In the genomic region with DNA sequence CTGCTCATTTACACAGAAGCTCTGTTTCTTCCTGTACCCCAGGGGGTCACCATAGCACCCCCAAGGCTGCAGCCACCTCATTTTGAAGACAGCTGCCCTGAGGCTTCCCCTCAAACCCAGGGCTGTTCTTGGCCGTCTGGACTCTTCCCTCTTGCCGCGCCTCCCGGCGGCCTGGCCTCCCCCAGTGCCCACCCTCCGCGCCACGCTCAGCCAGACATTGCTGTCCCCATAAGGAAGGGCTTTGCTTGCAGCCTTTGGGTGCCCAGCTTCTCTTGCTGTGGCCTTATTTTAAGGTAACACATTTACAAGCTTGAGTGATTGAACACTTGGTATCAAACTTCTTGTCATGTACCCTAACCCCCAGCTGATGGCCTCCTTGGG, we compare ENCODE assay signal across 15 cellular contexts.
DNase-seq lines count a peak whose midpoint lies in the region; ATAC-seq and TF ChIP-seq lines count a peak whose summit lies in the region.
"Had no signal": no experiment of that assay in that cellular context is flagged by ENCODE, and none has a peak within 500 bp of the region (broad histone marks: within the 10 kb centered on the region; RNA-seq: fewer than 3 reads in every experiment).

No MANE protein-coding gene starts in this region.

- H3K4me1 ChIP-seq in Caco-2 (peaks cover 60% of the 10 kb centered on the region), ascending aorta (peaks cover 12 to 63% of the 10 kb centered on the region in 2 donors)

- POLR2A ChIA-PET in Caco-2 (lab: Charles Lee): interaction anchor here (0.6 kb wide), 1 partner anchor 247 kb away, joined by 3 read pairs; no protein-coding TSS in a partner anchor

- H3K36me3 ChIP-seq in Caco-2 (ENCODE audit: control insufficient read depth, insufficient read depth, low read length): peaks cover 1% of the 10 kb centered on the region; the same call in 1 of the 2 replicates
- H3K36me3 ChIP-seq in ascending aorta: peaks cover 0 to 11% of the 10 kb centered on the region in 2 donors
- H3K36me3 ChIP-seq: BE2C, WERI-Rb-1 had no signal

- peaks cover 76% of the 10 kb centered on the region for H3K36me3 Mint-ChIP-seq in Caco-2 (ENCODE audit: insufficient read depth, unreplicated experiment)
- peaks cover 46% of the 10 kb centered on the region for H3K36me3 Mint-ChIP-seq in stimulated activated effector memory CD8-positive, alpha-beta T cell treated with anti-CD3 and anti-CD28 coated beads, Interleukin-12 subunit alpha, Interleukin-12 subunit beta, amount 100 ng/mL, for 72 hours

- no peak for ATAC-seq in stimulated activated effector memory CD8-positive, alpha-beta T cell treated with anti-CD3 and anti-CD28 coated beads, Interleukin-12 subunit alpha, Interleukin-12 subunit beta, amount 100 ng/mL, for 72 hours
- no peak for ATAC-seq in omental fat pad (ENCODE audit: low FRiP score)
- ATAC-seq: K562, left colon had no signal

- CTCF ChIA-PET in Caco-2 (lab: Charles Lee): interaction anchor here (0.7 to 1.8 kb wide), 3 partner anchors 33 to 247 kb away, joined by 3 to 10 read pairs (median 5); no protein-coding TSS in a partner anchor

- peak overlapping the region; percentile 89 for H3K27ac Mint-ChIP-seq in Caco-2 (ENCODE audit: unreplicated experiment)
- peak overlapping the region; percentile 93 for H3K27ac Mint-ChIP-seq in stimulated activated effector memory CD8-positive, alpha-beta T cell treated with anti-CD3 and anti-CD28 coated beads, Interleukin-12 subunit alpha, Interleukin-12 subunit beta, amount 100 ng/mL, for 72 hours

- no peaks in the 10 kb centered on the region for H3K27me3 ChIP-seq in Caco-2 (replicated peaks; ENCODE audit: control insufficient read depth, insufficient read depth, low read length)
- H3K27me3 ChIP-seq in ascending aorta: no peaks in the 10 kb centered on the region
- no peaks in the 10 kb centered on the region for H3K27me3 ChIP-seq in layer of hippocampus (ENCODE audit: control insufficient read depth, insufficient read depth, low read length)
- H3K27me3 ChIP-seq: BE2C had no signal

- TF ChIP-seq CTCF in Caco-2 (IDR thresholded peaks at IDR 0.05; ENCODE audit: insufficient read depth in 1 of 2, low read depth in 1 of 2, low read length in 1 of 2, severe bottlenecking in 1 of 2, unreplicated experiment in 1 of 2): no peak
- TF ChIP-seq CTCF in ascending aorta (IDR thresholded peaks at IDR 0.05): no peak
- no peak for TF ChIP-seq CTCF in omental fat pad (IDR thresholded peaks at IDR 0.05)

- no peak overlapping the region for H3K4me3 ChIP-seq in Caco-2 (ENCODE audit: low read depth, low read length)
- H3K4me3 ChIP-seq in ascending aorta: no peak overlapping the region
- H3K4me3 ChIP-seq: K562 had no signal

- H3K4me3 Mint-ChIP-seq in Caco-2 (ENCODE audit: unreplicated experiment): peak overlapping the region; percentile 52
- no peak overlapping the region for H3K4me3 Mint-ChIP-seq in stimulated activated effector memory CD8-positive, alpha-beta T cell treated with anti-CD3 and anti-CD28 coated beads, Interleukin-12 subunit alpha, Interleukin-12 subunit beta, amount 100 ng/mL, for 72 hours
- H3K4me3 Mint-ChIP-seq: activated T-cell treated with anti-CD3 and anti-CD28 coated beads, Interleukin-2, amount 50 U/mL, for 24 hours had no signal

- H3K9me3 Mint-ChIP-seq in Caco-2 (ENCODE audit: unreplicated experiment): no peaks in the 10 kb centered on the region
- H3K9me3 Mint-ChIP-seq in stimulated activated effector memory CD8-positive, alpha-beta T cell treated with anti-CD3 and anti-CD28 coated beads, Interleukin-12 subunit alpha, Interleukin-12 subunit beta, amount 100 ng/mL, for 72 hours: no peaks in the 10 kb centered on the region
- H3K9me3 Mint-ChIP-seq: activated T-cell treated with anti-CD3 and anti-CD28 coated beads, Interleukin-2, amount 50 U/mL, for 24 hours had no signal

- BruUV-seq in Caco-2 (replicated peaks; lab: Mats Ljungman, UMichigan): no TSS peak

- peaks cover 79% of the 10 kb centered on the region for H3K4me1 Mint-ChIP-seq in Caco-2 (ENCODE audit: low read depth, unreplicated experiment)
- peaks cover 35% of the 10 kb centered on the region for H3K4me1 Mint-ChIP-seq in stimulated activated effector memory CD8-positive, alpha-beta T cell treated with anti-CD3 and anti-CD28 coated beads, Interleukin-12 subunit alpha, Interleukin-12 subunit beta, amount 100 ng/mL, for 72 hours

- intact Hi-C loops in Caco-2 (cut with micrococcal nuclease; ENCODE audit: unreplicated experiment): loop anchor here (5.0 kb wide), 1 partner anchor 46 kb away; no protein-coding TSS in a partner anchor
- intact Hi-C loops in ascending aorta (cut with DNase I): loop anchor here (2.0 to 5.0 kb wide), 2 partner anchors 159 to 199 kb away; a partner anchor contains a TSS

- H3K27me3 Mint-ChIP-seq in Caco-2 (ENCODE audit: insufficient read depth, unreplicated experiment): no peaks in the 10 kb centered on the region
- H3K27me3 Mint-ChIP-seq: activated T-cell treated with anti-CD3 and anti-CD28 coated beads, Interleukin-2, amount 50 U/mL, for 24 hours had no signal

- DNase-seq in Caco-2: no peak
- DNase-seq in ascending aorta (ENCODE audit: low spot score in 2 of 2): no peak
- no peak for DNase-seq in stimulated activated effector memory CD8-positive, alpha-beta T cell treated with anti-CD3 and anti-CD28 coated beads, Interleukin-12 subunit alpha, Interleukin-12 subunit beta, amount 100 ng/mL, for 72 hours (ENCODE audit: low spot score in 2 of 2)
- DNase-seq in NCI-H2227 treated with DMSO at 0.1 percent for 48 hours (lab: John Stamatoyannopoulos, UW): no peak
- DNase-seq in NOMO-1 (lab: John Stamatoyannopoulos, UW; ENCODE audit: unreplicated experiment in 2 of 2): no peak
- DNase-seq in omental fat pad (ENCODE audit: low spot score): no peak
- no peak for DNase-seq in activated gamma-delta T cell treated with Interleukin-2 at 50 U/mL for 16 hours
- DNase-seq: activated T-cell treated with anti-CD3 and anti-CD28 coated beads, Interleukin-2, amount 50 U/mL, for 24 hours; BE2C; left colon; NCI-H2029 treated with DMSO at 0.1 percent for 48 hours; RPMI8226; WERI-Rb-1 had no signal

- H3K9me3 ChIP-seq in Caco-2 (no peaks in the 10 kb centered on the region), ascending aorta (no peaks in the 10 kb centered on the region)
- H3K9me3 ChIP-seq: BE2C had no signal

- H3K27ac ChIP-seq in ascending aorta (peak overlapping the region; percentile 94 to 98), layer of hippocampus (ENCODE audit: low read depth, low read length) (peak overlapping the region; percentile 59)
- H3K27ac ChIP-seq: WERI-Rb-1 had no signal
